In the genomic region with DNA sequence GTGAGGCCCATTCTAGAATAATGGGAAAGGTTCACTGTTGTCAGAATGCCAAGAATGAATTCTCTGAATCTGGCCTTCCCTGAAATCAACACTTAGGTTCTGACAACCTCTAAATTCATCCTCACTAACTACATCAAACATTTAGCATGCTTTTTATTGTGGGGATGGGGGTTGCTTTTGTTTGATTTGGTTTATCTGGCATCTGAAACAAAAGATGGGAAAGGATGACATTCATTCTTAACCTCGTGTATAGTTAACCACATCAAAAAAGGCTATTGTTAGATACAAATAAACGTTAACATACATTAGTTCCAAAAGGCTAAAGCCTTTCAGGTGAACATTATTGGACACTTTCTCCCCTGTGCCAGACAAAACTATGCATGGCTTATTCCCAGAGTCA, we compare ENCODE assay signal across 1 cellular context.
TF ChIP-seq lines count a peak whose summit lies in the region.

No MANE protein-coding gene starts in this region.

TF ChIP-seq in H1, 55 proteins besides CTCF, POLR2A, EP300 and RAD21 (continued from another document):
- TF ChIP-seq, protein P1, sequence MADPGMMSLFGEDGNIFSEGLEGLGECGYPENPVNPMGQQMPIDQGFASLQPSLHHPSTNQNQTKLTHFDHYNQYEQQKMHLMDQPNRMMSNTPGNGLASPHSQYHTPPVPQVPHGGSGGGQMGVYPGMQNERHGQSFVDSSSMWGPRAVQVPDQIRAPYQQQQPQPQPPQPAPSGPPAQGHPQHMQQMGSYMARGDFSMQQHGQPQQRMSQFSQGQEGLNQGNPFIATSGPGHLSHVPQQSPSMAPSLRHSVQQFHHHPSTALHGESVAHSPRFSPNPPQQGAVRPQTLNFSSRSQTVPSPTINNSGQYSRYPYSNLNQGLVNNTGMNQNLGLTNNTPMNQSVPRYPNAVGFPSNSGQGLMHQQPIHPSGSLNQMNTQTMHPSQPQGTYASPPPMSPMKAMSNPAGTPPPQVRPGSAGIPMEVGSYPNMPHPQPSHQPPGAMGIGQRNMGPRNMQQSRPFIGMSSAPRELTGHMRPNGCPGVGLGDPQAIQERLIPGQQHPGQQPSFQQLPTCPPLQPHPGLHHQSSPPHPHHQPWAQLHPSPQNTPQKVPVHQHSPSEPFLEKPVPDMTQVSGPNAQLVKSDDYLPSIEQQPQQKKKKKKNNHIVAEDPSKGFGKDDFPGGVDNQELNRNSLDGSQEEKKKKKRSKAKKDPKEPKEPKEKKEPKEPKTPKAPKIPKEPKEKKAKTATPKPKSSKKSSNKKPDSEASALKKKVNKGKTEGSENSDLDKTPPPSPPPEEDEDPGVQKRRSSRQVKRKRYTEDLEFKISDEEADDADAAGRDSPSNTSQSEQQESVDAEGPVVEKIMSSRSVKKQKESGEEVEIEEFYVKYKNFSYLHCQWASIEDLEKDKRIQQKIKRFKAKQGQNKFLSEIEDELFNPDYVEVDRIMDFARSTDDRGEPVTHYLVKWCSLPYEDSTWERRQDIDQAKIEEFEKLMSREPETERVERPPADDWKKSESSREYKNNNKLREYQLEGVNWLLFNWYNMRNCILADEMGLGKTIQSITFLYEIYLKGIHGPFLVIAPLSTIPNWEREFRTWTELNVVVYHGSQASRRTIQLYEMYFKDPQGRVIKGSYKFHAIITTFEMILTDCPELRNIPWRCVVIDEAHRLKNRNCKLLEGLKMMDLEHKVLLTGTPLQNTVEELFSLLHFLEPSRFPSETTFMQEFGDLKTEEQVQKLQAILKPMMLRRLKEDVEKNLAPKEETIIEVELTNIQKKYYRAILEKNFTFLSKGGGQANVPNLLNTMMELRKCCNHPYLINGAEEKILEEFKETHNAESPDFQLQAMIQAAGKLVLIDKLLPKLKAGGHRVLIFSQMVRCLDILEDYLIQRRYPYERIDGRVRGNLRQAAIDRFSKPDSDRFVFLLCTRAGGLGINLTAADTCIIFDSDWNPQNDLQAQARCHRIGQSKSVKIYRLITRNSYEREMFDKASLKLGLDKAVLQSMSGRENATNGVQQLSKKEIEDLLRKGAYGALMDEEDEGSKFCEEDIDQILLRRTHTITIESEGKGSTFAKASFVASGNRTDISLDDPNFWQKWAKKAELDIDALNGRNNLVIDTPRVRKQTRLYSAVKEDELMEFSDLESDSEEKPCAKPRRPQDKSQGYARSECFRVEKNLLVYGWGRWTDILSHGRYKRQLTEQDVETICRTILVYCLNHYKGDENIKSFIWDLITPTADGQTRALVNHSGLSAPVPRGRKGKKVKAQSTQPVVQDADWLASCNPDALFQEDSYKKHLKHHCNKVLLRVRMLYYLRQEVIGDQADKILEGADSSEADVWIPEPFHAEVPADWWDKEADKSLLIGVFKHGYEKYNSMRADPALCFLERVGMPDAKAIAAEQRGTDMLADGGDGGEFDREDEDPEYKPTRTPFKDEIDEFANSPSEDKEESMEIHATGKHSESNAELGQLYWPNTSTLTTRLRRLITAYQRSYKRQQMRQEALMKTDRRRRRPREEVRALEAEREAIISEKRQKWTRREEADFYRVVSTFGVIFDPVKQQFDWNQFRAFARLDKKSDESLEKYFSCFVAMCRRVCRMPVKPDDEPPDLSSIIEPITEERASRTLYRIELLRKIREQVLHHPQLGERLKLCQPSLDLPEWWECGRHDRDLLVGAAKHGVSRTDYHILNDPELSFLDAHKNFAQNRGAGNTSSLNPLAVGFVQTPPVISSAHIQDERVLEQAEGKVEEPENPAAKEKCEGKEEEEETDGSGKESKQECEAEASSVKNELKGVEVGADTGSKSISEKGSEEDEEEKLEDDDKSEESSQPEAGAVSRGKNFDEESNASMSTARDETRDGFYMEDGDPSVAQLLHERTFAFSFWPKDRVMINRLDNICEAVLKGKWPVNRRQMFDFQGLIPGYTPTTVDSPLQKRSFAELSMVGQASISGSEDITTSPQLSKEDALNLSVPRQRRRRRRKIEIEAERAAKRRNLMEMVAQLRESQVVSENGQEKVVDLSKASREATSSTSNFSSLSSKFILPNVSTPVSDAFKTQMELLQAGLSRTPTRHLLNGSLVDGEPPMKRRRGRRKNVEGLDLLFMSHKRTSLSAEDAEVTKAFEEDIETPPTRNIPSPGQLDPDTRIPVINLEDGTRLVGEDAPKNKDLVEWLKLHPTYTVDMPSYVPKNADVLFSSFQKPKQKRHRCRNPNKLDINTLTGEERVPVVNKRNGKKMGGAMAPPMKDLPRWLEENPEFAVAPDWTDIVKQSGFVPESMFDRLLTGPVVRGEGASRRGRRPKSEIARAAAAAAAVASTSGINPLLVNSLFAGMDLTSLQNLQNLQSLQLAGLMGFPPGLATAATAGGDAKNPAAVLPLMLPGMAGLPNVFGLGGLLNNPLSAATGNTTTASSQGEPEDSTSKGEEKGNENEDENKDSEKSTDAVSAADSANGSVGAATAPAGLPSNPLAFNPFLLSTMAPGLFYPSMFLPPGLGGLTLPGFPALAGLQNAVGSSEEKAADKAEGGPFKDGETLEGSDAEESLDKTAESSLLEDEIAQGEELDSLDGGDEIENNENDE (IDR thresholded peaks at IDR 0.05; ENCODE audit: insufficient replicate concordance, low read length) = no peak
- TF ChIP-seq SP2 (IDR thresholded peaks at IDR 0.05; ENCODE audit: low read length) (no peak), ZNF274 (IDR thresholded peaks at IDR 0.05; ENCODE audit: borderline replicate concordance, extremely low read depth, low read length) (no peak), EGR1 (IDR thresholded peaks at IDR 0.05; ENCODE audit: borderline replicate concordance, low read depth, low read length) (no peak), RFX5 (IDR thresholded peaks at IDR 0.05; ENCODE audit: borderline replicate concordance, low read depth, low read length) (no peak), YY1 (IDR thresholded peaks at IDR 0.05; ENCODE audit: low read depth, low read length) (no peak), KDM4A (IDR thresholded peaks at IDR 0.05; ENCODE audit: low read depth, low read length, severe bottlenecking) (no peak)
TF ChIP-seq in H1: peak in this region for 0.
